Comparison of ENCODE assay signal across 9 cellular contexts in genomic region chr14:23351681-23352505, GRCh38. TPM values are rescaled to one million over a fixed set of nuclear protein-coding genes. Genes with fewer than 3 reads are reported as not detected.
DNase-seq lines count a peak whose midpoint lies in the region; ATAC-seq and TF ChIP-seq lines count a peak whose summit lies in the region.
"Had no signal": no experiment of that assay in that cellular context is flagged by ENCODE, and none has a peak within 500 bp of the region (broad histone marks: within the 10 kb centered on the region; RNA-seq: fewer than 3 reads in every experiment).

No MANE protein-coding gene starts in this region.

- H3K27ac Mint-ChIP-seq in T-cell, result no peak overlapping the region
- H3K27ac Mint-ChIP-seq in neural progenitor cell, result no peak overlapping the region

- H3K4me3 Mint-ChIP-seq in T-cell, result peak overlapping the region; percentile 77 to 81 (median 79)
- peak overlapping the region; percentile 89 for H3K4me3 Mint-ChIP-seq in neural progenitor cell

- H3K27ac ChIP-seq in neural progenitor cell, result no peak overlapping the region

- H3K4me2 ChIP-seq in neural progenitor cell, result peak overlapping the region; percentile 99

- peaks cover 9 to 22% (median 18%) of the 10 kb centered on the region in 3 donors for H3K4me1 Mint-ChIP-seq in T-cell
- H3K4me1 Mint-ChIP-seq in neural progenitor cell, result peaks cover 19% of the 10 kb centered on the region

- POLR2A ChIA-PET in T-cell (lab: Charles Lee), result interaction anchor here in 1 of 2 donors (0.6 kb wide), 1 partner anchor 49 kb away, joined by 3 read pairs; no protein-coding TSS in a partner anchor

- H3K79me2 ChIP-seq in neural progenitor cell (ENCODE audit: low read depth), result peaks cover 3% of the 10 kb centered on the region

- H3K9me3 ChIP-seq in ES-I3 (ENCODE audit: control insufficient read depth, insufficient read depth, low read length) (no peaks in the 10 kb centered on the region), neural progenitor cell (ENCODE audit: low read depth) (no peaks in the 10 kb centered on the region)

- peaks cover 19% of the 10 kb centered on the region for H4K20me1 ChIP-seq in neural progenitor cell (ENCODE audit: low read depth)

- H2AFZ ChIP-seq in neural progenitor cell (replicated peaks), result peak overlapping the region; percentile 67

- H3K27me3 Mint-ChIP-seq in T-cell, result peaks cover 17 to 46% of the 10 kb centered on the region in 2 donors
- H3K27me3 Mint-ChIP-seq in neural progenitor cell (ENCODE audit: insufficient read depth, low read depth), result peaks cover 20% of the 10 kb centered on the region

- H3K4me3 ChIP-seq in fibroblast of villous mesenchyme (ENCODE audit: low read depth, low read length) (peak overlapping the region; percentile 69), neural progenitor cell (peak overlapping the region; percentile 91)

- H3K36me3 Mint-ChIP-seq in T-cell (no peaks in the 10 kb centered on the region), neural progenitor cell (peaks cover 26% of the 10 kb centered on the region)

- H3K9me3 Mint-ChIP-seq in T-cell (no peaks in the 10 kb centered on the region), neural progenitor cell (peaks cover 8% of the 10 kb centered on the region)

- peaks cover 44% of the 10 kb centered on the region for H3F3A ChIP-seq in neural progenitor cell (ENCODE audit: low read depth)

- ATAC-seq in T-cell (replicated peaks in 1 of 4), result peak; percentile 13 to 35 (median 26)
- ATAC-seq in HG02884 (IDR thresholded peaks at IDR 0.05; ENCODE audit: unreplicated experiment), result no peak
- ATAC-seq in HG03175 (IDR thresholded peaks at IDR 0.05; ENCODE audit: unreplicated experiment), result no peak
- ATAC-seq in HG03565 (IDR thresholded peaks at IDR 0.05; ENCODE audit: unreplicated experiment), result no peak

- DNase-seq in T-cell (peak in 2 of 34 experiments; percentile 10 to 13), fibroblast of villous mesenchyme (ENCODE audit: low read depth) (peak; percentile 4), neural progenitor cell (ENCODE audit: low spot score) (peak; percentile 74), NCI-H526 treated with DMSO at 0.1 percent for 48 hours (lab: John Stamatoyannopoulos, UW) (no peak)

- peaks cover 3% of the 10 kb centered on the region; the same call in 1 of the 2 replicates for H3K4me1 ChIP-seq in ES-I3 (ENCODE audit: insufficient read depth, low read length)
- peaks cover 5% of the 10 kb centered on the region for H3K4me1 ChIP-seq in neural progenitor cell

- TF ChIP-seq CTCF in fibroblast of villous mesenchyme (IDR thresholded peaks at IDR 0.05; ENCODE audit: insufficient read depth, low read depth, low read length) (no peak), neural progenitor cell (IDR thresholded peaks at IDR 0.05) (peak; percentile 53)

- peaks cover 9% of the 10 kb centered on the region for H3K27me3 ChIP-seq in neural progenitor cell

- H3K36me3 ChIP-seq in ES-I3 (ENCODE audit: insufficient read depth, low read length) (no peaks in the 10 kb centered on the region), neural progenitor cell (no peaks in the 10 kb centered on the region)

- CTCF ChIA-PET in T-cell (lab: Charles Lee), result interaction anchor here in 1 of 2 donors (0.6 kb wide), 1 partner anchor 230 kb away, joined by 3 read pairs; no protein-coding TSS in a partner anchor

- peak overlapping the region; percentile 69; the same call in 1 of the 2 replicates for H3K9ac ChIP-seq in ES-I3 (ENCODE audit: low read depth, low read length)
- no peak overlapping the region for H3K9ac ChIP-seq in neural progenitor cell

RNA-seq across cellular contexts. Expression of gene SLC22A17, which starts 0.8 kb away (rescaled TPM):
- total RNA-seq in T-cell, result 10 to 100 TPM; 12.0 to 19.0 (median 17.3) TPM
- 14.8 and 16.4 TPM in 2 replicates for total RNA-seq in fibroblast of villous mesenchyme
- total RNA-seq in neural progenitor cell (ENCODE audit: low replicate concordance), result 22.2 and 80.8 TPM in 2 replicates

RNA-seq across cellular contexts. Expression of gene EFS, which starts 13.1 kb away (rescaled TPM):
- total RNA-seq in T-cell (under 1 TPM in 1 of 5 donors, not detected in 4; 0.15 TPM), fibroblast of villous mesenchyme (7.7 and 7.8 TPM in 2 replicates), neural progenitor cell (ENCODE audit: low replicate concordance) (21.7 and 74.3 TPM in 2 replicates)
- total RNA-seq: lung microvascular endothelial cell had no signal

RNA-seq across cellular contexts. Expression of gene IL25, which starts 20.7 kb away (rescaled TPM):
- not detected for total RNA-seq in T-cell
- total RNA-seq in fibroblast of villous mesenchyme, result not detected in 2 replicates
- not detected in 2 replicates for total RNA-seq in neural progenitor cell (ENCODE audit: low replicate concordance)
- total RNA-seq: lung microvascular endothelial cell had no signal

RNA-seq across cellular contexts. Expression of gene CMTM5, which starts 25.0 kb away (rescaled TPM):
- total RNA-seq in T-cell (not detected), fibroblast of villous mesenchyme (not detected in 2 replicates), neural progenitor cell (ENCODE audit: low replicate concordance) (4.3 and 6.9 TPM in 2 replicates)
- total RNA-seq: lung microvascular endothelial cell had no signal

RNA-seq across cellular contexts. Expression of gene PABPN1, which starts 30.6 kb away (rescaled TPM):
- 100 to 1,000 TPM; 182 to 207 (median 186) TPM for total RNA-seq in T-cell
- 51.2 and 75.1 TPM in 2 replicates for total RNA-seq in fibroblast of villous mesenchyme
- 264 and 298 TPM in 2 replicates for total RNA-seq in neural progenitor cell (ENCODE audit: low replicate concordance)

Comparison
In these comparisons a context has a peak if more than half of its experiments do, and no peak if none do; other contexts are left out.
1. ATAC-seq: peak in T-cell (4 of 4); none in HG02884 (single experiment), HG03175 (single experiment) and HG03565 (single experiment).